7 cellular contexts compared by ENCODE assay signal in the genomic region with DNA sequence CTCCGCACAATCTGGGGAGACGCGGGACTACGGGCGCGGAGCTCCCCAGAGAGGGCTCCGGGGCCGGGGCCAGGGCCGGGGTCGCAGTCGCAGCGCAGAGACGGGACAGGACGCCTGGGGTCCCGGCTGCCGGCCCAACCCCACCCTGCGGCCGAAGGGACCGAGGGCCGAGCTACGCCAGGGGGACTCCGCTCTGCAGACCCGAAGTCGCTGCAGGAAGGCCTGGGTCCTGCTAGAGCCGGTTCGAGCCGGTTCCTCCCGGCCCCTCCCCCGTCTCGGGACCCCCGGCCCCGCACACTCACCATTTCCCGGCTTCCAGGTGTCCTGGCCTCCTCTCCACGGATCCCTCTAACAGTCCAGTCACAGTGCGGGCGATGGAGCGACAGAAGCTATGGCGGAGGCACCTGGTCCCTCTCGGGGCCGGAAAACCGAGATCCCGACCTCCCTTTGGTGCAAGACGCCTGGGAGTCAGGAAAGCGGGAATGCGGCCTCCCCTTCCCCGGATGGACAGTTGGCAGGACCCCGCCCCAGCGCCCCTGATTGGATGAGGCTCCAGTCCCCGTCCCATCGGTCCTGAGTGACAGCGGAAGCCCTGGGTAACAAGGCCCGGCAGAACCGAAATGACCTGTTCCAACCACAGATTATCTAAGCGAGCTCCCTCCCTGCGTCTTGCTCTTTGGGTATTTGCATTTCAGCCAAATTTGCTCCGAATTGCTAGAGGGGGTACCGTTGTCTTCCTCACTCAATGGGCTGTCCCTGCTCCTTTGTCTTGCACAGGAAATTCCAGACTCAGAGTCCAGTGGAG. TPM values are rescaled to one million over a fixed set of nuclear protein-coding genes. Genes with fewer than 3 reads are reported as not detected.
DNase-seq lines count a peak whose midpoint lies in the region; ATAC-seq and TF ChIP-seq lines count a peak whose summit lies in the region.

A gene (minus strand): TSS at position 481 of the 805 bp plus-strand sequence. CDS start 176 bp downstream, at position 305.

- 2 to 3% methylated on average over 9 to 15 of the region's 57 CpGs for WGBS in esophagus squamous epithelium, 2 donors

- H3K9ac ChIP-seq in subcutaneous abdominal adipose tissue (ENCODE audit: low read length in 5 of 5), result peak within 1 kb of the TSS; percentile 84 to 93 (median 87)

- intact Hi-C loops in esophagus squamous epithelium (cut with DNase I) (no loop called here), mucosa of descending colon (cut with DNase I, micrococcal nuclease) (no loop called here)

- no peak for TF ChIP-seq POLR2A in esophagus squamous epithelium (IDR thresholded peaks at IDR 0.05)

- H3K9me3 ChIP-seq in esophagus squamous epithelium, result no peaks in the 10 kb centered on the region
- H3K9me3 ChIP-seq in mucosa of descending colon, result no peaks in the 10 kb centered on the region
- H3K9me3 ChIP-seq in subcutaneous abdominal adipose tissue (ENCODE audit: control insufficient read depth in 5 of 5, low read length in 5 of 5), result no peaks in the 10 kb centered on the region

- H3K27me3 ChIP-seq in esophagus squamous epithelium (no peaks in the 10 kb centered on the region), subcutaneous abdominal adipose tissue (ENCODE audit: control insufficient read depth in 5 of 5, insufficient read depth in 4 of 5, low read length in 5 of 5) (no peaks in the 10 kb centered on the region)

- ATAC-seq in HG02678 (IDR thresholded peaks at IDR 0.05; ENCODE audit: unreplicated experiment), result peak; percentile 90
- peak; percentile 98 for ATAC-seq in mucosa of descending colon

- peak; percentile 79 for DNase-seq in NCI-H2196 (lab: John Stamatoyannopoulos, UW; ENCODE audit: unreplicated experiment)
- peak; percentile 77 for DNase-seq in activated CD8-positive, alpha-beta memory T cell treated with anti-CD3 and anti-CD28 coated beads for 24 hours
- no peak for DNase-seq in esophagus squamous epithelium (lab: John Stamatoyannopoulos, UW)
- DNase-seq in mucosa of descending colon, result peak; percentile 85 to 87 (median 85)

- H3K36me3 ChIP-seq in esophagus squamous epithelium, result peaks cover 0 to 4% (median 0%) of the 10 kb centered on the region in 3 donors
- no peaks in the 10 kb centered on the region for H3K36me3 ChIP-seq in mucosa of descending colon (ENCODE audit: low read depth)
- peaks cover 0 to 6% (median 0%) of the 10 kb centered on the region in 5 donors for H3K36me3 ChIP-seq in subcutaneous abdominal adipose tissue (ENCODE audit: control insufficient read depth in 5 of 5, insufficient read depth in 5 of 5, low read length in 5 of 5)

- peak within 1 kb of the TSS; percentile 65 to 86 (median 76) for H3K27ac ChIP-seq in esophagus squamous epithelium
- peak within 1 kb of the TSS; percentile 57 for H3K27ac ChIP-seq in subcutaneous abdominal adipose tissue (ENCODE audit: low read depth, low read length)

- H3K4me1 ChIP-seq in esophagus squamous epithelium (peaks cover 6 to 29% (median 11%) of the 10 kb centered on the region in 3 donors), mucosa of descending colon (ENCODE audit: low read depth) (no peaks in the 10 kb centered on the region), subcutaneous abdominal adipose tissue (ENCODE audit: control insufficient read depth in 5 of 5, insufficient read depth in 5 of 5, low read length in 5 of 5) (peaks cover 4 to 24% (median 18%) of the 10 kb centered on the region in 5 donors)

- H3K4me3 ChIP-seq in GM12875 (ENCODE audit: low read depth, low read length), result peak within 1 kb of the TSS; percentile 85
- peak within 1 kb of the TSS; percentile 71 to 96 (median 73) for H3K4me3 ChIP-seq in esophagus squamous epithelium
- H3K4me3 ChIP-seq in mucosa of descending colon, result peak within 1 kb of the TSS; percentile 42
- peak within 1 kb of the TSS; percentile 68 to 89 (median 86) for H3K4me3 ChIP-seq in subcutaneous abdominal adipose tissue (ENCODE audit: low read depth in 1 of 5, low read length in 5 of 5)

- TF ChIP-seq CTCF in GM12875 (IDR thresholded peaks at IDR 0.05; ENCODE audit: borderline replicate concordance, insufficient read depth, low read depth, low read length), result no peak
- no peak for TF ChIP-seq CTCF in esophagus squamous epithelium (IDR thresholded peaks at IDR 0.05)
- TF ChIP-seq CTCF in mucosa of descending colon (IDR thresholded peaks at IDR 0.05), result no peak

RNA-seq across cellular contexts. Expression of the gene that starts here (rescaled TPM):
- total RNA-seq in esophagus squamous epithelium (1 to 10 TPM; 2.0 to 6.7 (median 5.0) TPM), mucosa of descending colon (1 to 10 TPM; 3.1 to 8.0 (median 3.9) TPM)
